Comparison of ENCODE assay signal across 1 cellular context in the genomic region with DNA sequence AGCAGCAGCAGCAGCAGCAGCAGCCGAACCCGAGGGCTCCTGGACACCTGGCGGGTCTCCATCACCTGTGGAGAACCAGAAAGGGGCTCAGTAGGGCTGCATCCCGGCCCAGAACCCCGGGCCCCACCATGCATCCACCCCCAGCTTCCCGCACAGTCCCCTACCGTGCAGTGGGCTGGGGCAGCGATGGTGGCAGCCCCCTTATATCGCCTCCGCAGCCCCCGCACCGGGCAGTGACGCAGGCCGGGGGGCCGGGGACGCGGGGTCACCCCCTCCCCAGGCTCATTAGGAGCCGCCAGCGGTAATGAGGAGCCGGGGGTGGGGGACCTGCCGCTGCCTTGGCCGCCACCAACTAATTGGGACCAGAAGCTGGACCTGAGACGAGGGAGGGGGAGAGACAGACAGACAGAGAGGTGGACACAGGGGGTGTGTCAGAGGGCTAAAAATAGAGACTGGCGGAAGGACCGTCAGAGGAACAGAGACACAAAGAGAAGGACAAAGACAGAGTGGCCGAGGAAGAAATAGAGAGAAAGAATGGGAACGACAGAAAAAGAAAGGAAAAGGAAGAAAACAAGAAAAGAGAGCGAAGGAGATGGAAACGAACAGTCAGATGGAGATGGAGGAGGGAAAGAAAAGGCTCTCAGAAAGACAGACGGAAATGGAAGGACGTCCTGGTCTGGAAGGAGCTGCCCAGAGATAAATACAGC.
A peak's percentile ranks its signal among the peaks of the same experiment; 100 is the strongest.
TF ChIP-seq lines count a peak whose summit lies in the region.

A gene with protein sequence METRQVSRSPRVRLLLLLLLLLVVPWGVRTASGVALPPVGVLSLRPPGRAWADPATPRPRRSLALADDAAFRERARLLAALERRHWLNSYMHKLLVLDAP (minus strand): TSS at position 164 of the 707 bp plus-strand sequence. CDS start 102 bp downstream, at position 62.

TF ChIP-seq in K562, 482 proteins besides CTCF, POLR2A, EP300 and RAD21 (continued from another document and continues in another):
- TF ChIP-seq, protein P1, sequence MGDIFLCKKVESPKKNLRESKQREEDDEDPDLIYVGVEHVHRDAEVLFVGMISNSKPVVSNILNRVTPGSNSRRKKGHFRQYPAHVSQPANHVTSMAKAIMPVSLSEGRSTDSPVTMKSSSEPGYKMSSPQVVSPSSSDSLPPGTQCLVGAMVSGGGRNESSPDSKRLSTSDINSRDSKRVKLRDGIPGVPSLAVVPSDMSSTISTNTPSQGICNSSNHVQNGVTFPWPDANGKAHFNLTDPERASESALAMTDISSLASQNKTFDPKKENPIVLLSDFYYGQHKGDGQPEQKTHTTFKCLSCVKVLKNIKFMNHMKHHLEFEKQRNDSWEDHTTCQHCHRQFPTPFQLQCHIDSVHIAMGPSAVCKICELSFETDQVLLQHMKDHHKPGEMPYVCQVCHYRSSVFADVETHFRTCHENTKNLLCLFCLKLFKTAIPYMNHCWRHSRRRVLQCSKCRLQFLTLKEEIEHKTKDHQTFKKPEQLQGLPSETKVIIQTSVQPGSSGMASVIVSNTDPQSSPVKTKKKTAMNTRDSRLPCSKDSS (IDR thresholded peaks at IDR 0.05; ENCODE audit: low read depth, partially characterized antibody), result no peak
- TF ChIP-seq SUPT5H (IDR thresholded peaks at IDR 0.05) (peak; percentile 30; the same call in 1 of the 2 replicates), MEF2A (IDR thresholded peaks at IDR 0.05; ENCODE audit: control insufficient read depth, low read depth, low read length) (peak; percentile 89), THRAP3 (IDR thresholded peaks at IDR 0.05; ENCODE audit: borderline replicate concordance) (no peak), KAT2B (IDR thresholded peaks at IDR 0.05; ENCODE audit: low read depth, low read length) (no peak), ZNF589 (CRISPR knock-in tag; IDR thresholded peaks at IDR 0.05; ENCODE audit: low read depth) (no peak), SMARCE1 (IDR thresholded peaks at IDR 0.05) (0 out of 2 replicates have a peak, but pooled peaks have one; percentile 35), BRD9 (IDR thresholded peaks at IDR 0.05; ENCODE audit: low read depth, partially characterized antibody) (peak; percentile 36), HDAC2 (IDR thresholded peaks at IDR 0.05) (no peak), ARNT (IDR thresholded peaks at IDR 0.05) (peak in 1 of 2 experiments; percentile 48; a peak in 1 of 4 replicates), NBN (IDR thresholded peaks at IDR 0.05; ENCODE audit: low read depth) (0 out of 2 replicates have a peak, but pooled peaks have one; percentile 69), OTX1 (CRISPR knock-in tag; IDR thresholded peaks at IDR 0.05) (0 out of 2 replicates have a peak, but pooled peaks have one; percentile 50), XRCC4 (IDR thresholded peaks at IDR 0.05; ENCODE audit: extremely low read depth, insufficient read depth, insufficient read length) (no peak), STAT5A (IDR thresholded peaks at IDR 0.05; ENCODE audit: borderline replicate concordance, low read length) (no peak), DPF2 (IDR thresholded peaks at IDR 0.05) (peak; percentile 69), NR1H2 (CRISPR knock-in tag; IDR thresholded peaks at IDR 0.05) (no peak), NCOA1 (IDR thresholded peaks at IDR 0.05; ENCODE audit: low read depth) (peak; percentile 43; the same call in 1 of the 2 replicates), GTF2F1 (IDR thresholded peaks at IDR 0.05; ENCODE audit: low read depth, low read length) (no peak), BCOR (IDR thresholded peaks at IDR 0.05) (peak; percentile 73), SMARCA4 (IDR thresholded peaks at IDR 0.05) (peak; percentile 59; the same call in 1 of the 2 replicates), BHLHE40 (IDR thresholded peaks at IDR 0.05; ENCODE audit: low read length) (no peak), ZNF12 (CRISPR knock-in tag; IDR thresholded peaks at IDR 0.05) (no peak), BMI1 (IDR thresholded peaks at IDR 0.05; ENCODE audit: low read length) (no peak), ZNF586 (CRISPR knock-in tag; conservative IDR thresholded peaks at IDR 0.05) (no peak), MIER1 (IDR thresholded peaks at IDR 0.05; ENCODE audit: low read depth) (peak; percentile 64; the same call in 1 of the 2 replicates), ARID1B (IDR thresholded peaks at IDR 0.05) (peak; percentile 38), CEBPB (tag; IDR thresholded peaks at IDR 0.05) (no peak), TRIM24 (IDR thresholded peaks at IDR 0.05) (0 out of 4 replicates have a peak, but pooled peaks of 1 of the 2 experiments have one; percentile 13), DDX20 (tag; IDR thresholded peaks at IDR 0.05; ENCODE audit: low read depth) (no peak)
- TF ChIP-seq, protein P2, sequence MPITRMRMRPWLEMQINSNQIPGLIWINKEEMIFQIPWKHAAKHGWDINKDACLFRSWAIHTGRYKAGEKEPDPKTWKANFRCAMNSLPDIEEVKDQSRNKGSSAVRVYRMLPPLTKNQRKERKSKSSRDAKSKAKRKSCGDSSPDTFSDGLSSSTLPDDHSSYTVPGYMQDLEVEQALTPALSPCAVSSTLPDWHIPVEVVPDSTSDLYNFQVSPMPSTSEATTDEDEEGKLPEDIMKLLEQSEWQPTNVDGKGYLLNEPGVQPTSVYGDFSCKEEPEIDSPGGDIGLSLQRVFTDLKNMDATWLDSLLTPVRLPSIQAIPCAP (CRISPR knock-in tag; IDR thresholded peaks at IDR 0.05; ENCODE audit: borderline replicate concordance), result no peak
- TF ChIP-seq, protein P3, sequence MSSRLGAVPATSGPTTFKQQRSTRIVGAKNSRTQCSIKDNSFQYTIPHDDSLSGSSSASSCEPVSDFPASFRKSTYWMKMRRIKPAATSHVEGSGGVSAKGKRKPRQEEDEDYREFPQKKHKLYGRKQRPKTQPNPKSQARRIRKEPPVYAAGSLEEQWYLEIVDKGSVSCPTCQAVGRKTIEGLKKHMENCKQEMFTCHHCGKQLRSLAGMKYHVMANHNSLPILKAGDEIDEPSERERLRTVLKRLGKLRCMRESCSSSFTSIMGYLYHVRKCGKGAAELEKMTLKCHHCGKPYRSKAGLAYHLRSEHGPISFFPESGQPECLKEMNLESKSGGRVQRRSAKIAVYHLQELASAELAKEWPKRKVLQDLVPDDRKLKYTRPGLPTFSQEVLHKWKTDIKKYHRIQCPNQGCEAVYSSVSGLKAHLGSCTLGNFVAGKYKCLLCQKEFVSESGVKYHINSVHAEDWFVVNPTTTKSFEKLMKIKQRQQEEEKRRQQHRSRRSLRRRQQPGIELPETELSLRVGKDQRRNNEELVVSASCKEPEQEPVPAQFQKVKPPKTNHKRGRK (tag; IDR thresholded peaks at IDR 0.05), result peak; percentile 93
- TF ChIP-seq, protein P4, sequence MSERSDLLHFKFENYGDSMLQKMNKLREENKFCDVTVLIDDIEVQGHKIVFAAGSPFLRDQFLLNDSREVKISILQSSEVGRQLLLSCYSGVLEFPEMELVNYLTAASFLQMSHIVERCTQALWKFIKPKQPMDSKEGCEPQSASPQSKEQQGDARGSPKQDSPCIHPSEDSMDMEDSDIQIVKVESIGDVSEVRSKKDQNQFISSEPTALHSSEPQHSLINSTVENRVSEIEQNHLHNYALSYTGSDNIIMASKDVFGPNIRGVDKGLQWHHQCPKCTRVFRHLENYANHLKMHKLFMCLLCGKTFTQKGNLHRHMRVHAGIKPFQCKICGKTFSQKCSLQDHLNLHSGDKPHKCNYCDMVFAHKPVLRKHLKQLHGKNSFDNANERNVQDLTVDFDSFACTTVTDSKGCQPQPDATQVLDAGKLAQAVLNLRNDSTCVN (CRISPR knock-in tag; IDR thresholded peaks at IDR 0.05), result peak; percentile 74; the same call in 1 of the 2 replicates
- TF ChIP-seq, protein P5, sequence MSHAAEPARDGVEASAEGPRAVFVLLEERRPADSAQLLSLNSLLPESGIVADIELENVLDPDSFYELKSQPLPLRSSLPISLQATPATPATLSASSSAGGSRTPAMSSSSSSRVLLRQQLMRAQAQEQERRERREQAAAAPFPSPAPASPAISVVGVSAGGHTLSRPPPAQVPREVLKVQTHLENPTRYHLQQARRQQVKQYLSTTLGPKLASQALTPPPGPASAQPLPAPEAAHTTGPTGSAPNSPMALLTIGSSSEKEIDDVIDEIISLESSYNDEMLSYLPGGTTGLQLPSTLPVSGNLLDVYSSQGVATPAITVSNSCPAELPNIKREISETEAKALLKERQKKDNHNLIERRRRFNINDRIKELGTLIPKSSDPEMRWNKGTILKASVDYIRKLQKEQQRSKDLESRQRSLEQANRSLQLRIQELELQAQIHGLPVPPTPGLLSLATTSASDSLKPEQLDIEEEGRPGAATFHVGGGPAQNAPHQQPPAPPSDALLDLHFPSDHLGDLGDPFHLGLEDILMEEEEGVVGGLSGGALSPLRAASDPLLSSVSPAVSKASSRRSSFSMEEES (CRISPR knock-in tag; IDR thresholded peaks at IDR 0.05), result no peak
- TF ChIP-seq, protein P6, sequence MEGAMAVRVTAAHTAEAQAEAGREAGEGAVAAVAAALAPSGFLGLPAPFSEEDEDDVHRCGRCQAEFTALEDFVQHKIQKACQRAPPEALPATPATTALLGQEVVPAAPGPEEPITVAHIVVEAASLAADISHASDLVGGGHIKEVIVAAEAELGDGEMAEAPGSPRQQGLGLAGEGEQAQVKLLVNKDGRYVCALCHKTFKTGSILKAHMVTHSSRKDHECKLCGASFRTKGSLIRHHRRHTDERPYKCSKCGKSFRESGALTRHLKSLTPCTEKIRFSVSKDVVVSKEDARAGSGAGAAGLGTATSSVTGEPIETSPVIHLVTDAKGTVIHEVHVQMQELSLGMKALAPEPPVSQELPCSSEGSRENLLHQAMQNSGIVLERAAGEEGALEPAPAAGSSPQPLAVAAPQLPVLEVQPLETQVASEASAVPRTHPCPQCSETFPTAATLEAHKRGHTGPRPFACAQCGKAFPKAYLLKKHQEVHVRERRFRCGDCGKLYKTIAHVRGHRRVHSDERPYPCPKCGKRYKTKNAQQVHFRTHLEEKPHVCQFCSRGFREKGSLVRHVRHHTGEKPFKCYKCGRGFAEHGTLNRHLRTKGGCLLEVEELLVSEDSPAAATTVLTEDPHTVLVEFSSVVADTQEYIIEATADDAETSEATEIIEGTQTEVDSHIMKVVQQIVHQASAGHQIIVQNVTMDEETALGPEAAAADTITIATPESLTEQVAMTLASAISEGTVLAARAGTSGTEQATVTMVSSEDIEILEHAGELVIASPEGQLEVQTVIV (CRISPR knock-in tag; IDR thresholded peaks at IDR 0.05; ENCODE audit: borderline replicate concordance), result no peak
- TF ChIP-seq, protein P7, sequence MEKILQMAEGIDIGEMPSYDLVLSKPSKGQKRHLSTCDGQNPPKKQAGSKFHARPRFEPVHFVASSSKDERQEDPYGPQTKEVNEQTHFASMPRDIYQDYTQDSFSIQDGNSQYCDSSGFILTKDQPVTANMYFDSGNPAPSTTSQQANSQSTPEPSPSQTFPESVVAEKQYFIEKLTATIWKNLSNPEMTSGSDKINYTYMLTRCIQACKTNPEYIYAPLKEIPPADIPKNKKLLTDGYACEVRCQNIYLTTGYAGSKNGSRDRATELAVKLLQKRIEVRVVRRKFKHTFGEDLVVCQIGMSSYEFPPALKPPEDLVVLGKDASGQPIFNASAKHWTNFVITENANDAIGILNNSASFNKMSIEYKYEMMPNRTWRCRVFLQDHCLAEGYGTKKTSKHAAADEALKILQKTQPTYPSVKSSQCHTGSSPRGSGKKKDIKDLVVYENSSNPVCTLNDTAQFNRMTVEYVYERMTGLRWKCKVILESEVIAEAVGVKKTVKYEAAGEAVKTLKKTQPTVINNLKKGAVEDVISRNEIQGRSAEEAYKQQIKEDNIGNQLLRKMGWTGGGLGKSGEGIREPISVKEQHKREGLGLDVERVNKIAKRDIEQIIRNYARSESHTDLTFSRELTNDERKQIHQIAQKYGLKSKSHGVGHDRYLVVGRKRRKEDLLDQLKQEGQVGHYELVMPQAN (IDR thresholded peaks at IDR 0.05; ENCODE audit: borderline replicate concordance), result 0 out of 2 replicates have a peak, but pooled peaks have one; percentile 31
- TF ChIP-seq, protein P8, sequence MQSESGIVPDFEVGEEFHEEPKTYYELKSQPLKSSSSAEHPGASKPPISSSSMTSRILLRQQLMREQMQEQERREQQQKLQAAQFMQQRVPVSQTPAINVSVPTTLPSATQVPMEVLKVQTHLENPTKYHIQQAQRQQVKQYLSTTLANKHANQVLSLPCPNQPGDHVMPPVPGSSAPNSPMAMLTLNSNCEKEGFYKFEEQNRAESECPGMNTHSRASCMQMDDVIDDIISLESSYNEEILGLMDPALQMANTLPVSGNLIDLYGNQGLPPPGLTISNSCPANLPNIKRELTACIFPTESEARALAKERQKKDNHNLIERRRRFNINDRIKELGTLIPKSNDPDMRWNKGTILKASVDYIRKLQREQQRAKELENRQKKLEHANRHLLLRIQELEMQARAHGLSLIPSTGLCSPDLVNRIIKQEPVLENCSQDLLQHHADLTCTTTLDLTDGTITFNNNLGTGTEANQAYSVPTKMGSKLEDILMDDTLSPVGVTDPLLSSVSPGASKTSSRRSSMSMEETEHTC (IDR thresholded peaks at IDR 0.05), result no peak
- TF ChIP-seq, protein P9, sequence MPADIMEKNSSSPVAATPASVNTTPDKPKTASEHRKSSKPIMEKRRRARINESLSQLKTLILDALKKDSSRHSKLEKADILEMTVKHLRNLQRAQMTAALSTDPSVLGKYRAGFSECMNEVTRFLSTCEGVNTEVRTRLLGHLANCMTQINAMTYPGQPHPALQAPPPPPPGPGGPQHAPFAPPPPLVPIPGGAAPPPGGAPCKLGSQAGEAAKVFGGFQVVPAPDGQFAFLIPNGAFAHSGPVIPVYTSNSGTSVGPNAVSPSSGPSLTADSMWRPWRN (IDR thresholded peaks at IDR 0.05; ENCODE audit: low read depth), result 0 out of 2 replicates have a peak, but pooled peaks have one; percentile 17
- TF ChIP-seq, protein P10, sequence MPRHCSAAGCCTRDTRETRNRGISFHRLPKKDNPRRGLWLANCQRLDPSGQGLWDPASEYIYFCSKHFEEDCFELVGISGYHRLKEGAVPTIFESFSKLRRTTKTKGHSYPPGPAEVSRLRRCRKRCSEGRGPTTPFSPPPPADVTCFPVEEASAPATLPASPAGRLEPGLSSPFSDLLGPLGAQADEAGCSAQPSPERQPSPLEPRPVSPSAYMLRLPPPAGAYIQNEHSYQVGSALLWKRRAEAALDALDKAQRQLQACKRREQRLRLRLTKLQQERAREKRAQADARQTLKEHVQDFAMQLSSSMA (CRISPR knock-in tag; IDR thresholded peaks at IDR 0.05), result no peak
- TF ChIP-seq, protein P11, sequence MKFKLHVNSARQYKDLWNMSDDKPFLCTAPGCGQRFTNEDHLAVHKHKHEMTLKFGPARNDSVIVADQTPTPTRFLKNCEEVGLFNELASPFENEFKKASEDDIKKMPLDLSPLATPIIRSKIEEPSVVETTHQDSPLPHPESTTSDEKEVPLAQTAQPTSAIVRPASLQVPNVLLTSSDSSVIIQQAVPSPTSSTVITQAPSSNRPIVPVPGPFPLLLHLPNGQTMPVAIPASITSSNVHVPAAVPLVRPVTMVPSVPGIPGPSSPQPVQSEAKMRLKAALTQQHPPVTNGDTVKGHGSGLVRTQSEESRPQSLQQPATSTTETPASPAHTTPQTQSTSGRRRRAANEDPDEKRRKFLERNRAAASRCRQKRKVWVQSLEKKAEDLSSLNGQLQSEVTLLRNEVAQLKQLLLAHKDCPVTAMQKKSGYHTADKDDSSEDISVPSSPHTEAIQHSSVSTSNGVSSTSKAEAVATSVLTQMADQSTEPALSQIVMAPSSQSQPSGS (CRISPR knock-in tag; IDR thresholded peaks at IDR 0.05), result no peak
- TF ChIP-seq, protein P12, sequence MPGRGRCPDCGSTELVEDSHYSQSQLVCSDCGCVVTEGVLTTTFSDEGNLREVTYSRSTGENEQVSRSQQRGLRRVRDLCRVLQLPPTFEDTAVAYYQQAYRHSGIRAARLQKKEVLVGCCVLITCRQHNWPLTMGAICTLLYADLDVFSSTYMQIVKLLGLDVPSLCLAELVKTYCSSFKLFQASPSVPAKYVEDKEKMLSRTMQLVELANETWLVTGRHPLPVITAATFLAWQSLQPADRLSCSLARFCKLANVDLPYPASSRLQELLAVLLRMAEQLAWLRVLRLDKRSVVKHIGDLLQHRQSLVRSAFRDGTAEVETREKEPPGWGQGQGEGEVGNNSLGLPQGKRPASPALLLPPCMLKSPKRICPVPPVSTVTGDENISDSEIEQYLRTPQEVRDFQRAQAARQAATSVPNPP (IDR thresholded peaks at IDR 0.05; ENCODE audit: borderline replicate concordance, insufficient read depth, insufficient read length), result no peak
